In genomic region chrX:141791856-141792255, GRCh38 we compare ENCODE assay signal across 24 cellular contexts. TPM values are rescaled to one million over a fixed set of nuclear protein-coding genes. Genes with fewer than 3 reads are reported as not detected.
DNase-seq lines count a peak whose midpoint lies in the region; ATAC-seq and TF ChIP-seq lines count a peak whose summit lies in the region.
"Had no signal": no experiment of that assay in that cellular context is flagged by ENCODE, and none has a peak within 500 bp of the region (broad histone marks: within the 10 kb centered on the region; RNA-seq: fewer than 3 reads in every experiment).

No MANE protein-coding gene starts in this region.

- no peak overlapping the region for H3K4me3 ChIP-seq in choroid plexus epithelial cell (ENCODE audit: low read depth, low read length)
- no peak overlapping the region for H3K4me3 ChIP-seq in fibroblast of villous mesenchyme (ENCODE audit: low read depth, low read length)
- H3K4me3 ChIP-seq: HAP-1, SJSA1 had no signal

- ATAC-seq in GM21723 (IDR thresholded peaks at IDR 0.05; ENCODE audit: unreplicated experiment), result no peak
- ATAC-seq: Right ventricle myocardium inferior had no signal

- in situ Hi-C loops in Caki2 (cut with HindIII; ENCODE audit: low pct_unique_long_range_greater_than_20kb, low sequenced_read_pairs), result no loop called here

- DNase-seq in Caki2 (ENCODE audit: low read depth) (peak; percentile 1), M059J (ENCODE audit: low read depth) (peak; percentile 6), choroid plexus epithelial cell (ENCODE audit: low read depth) (peak; percentile 4), fibroblast of villous mesenchyme (ENCODE audit: low read depth) (peak; percentile 0), AG08396 (ENCODE audit: low spot score) (no peak), hippocampal formation (lab: John Stamatoyannopoulos, UW) (no peak), Ammon's horn (ENCODE audit: low spot score) (no peak)
- DNase-seq: CD4-positive, alpha-beta T cell; COR-L47; DMS 273 treated with DMSO at 0.1 percent for 48 hours; GDM1; MV-4-11; NCI-H1105 treated with DMSO at 0.1 percent for 48 hours; NCI-H2029 treated with DMSO at 0.1 percent for 48 hours; NCI-H2171; NCI-H345; NCI-H524 treated with DMSO at 0.1 percent for 48 hours; NCI-H82 had no signal

- TF ChIP-seq CTCF in choroid plexus epithelial cell (conservative IDR thresholded peaks at IDR 0.05; ENCODE audit: low read depth, low read length), result no peak
- TF ChIP-seq CTCF in fibroblast of villous mesenchyme (IDR thresholded peaks at IDR 0.05; ENCODE audit: insufficient read depth, low read depth, low read length), result no peak

RNA-seq across cellular contexts. Expression of gene MAGEC3, which starts 46.3 kb away (rescaled TPM):
- not detected in 2 replicates for total RNA-seq in Caki2 (2014; rRNA removed; shearing (Covaris generic); ENCODE audit: low replicate concordance)
- total RNA-seq in M059J (2014; rRNA removed; shearing (Covaris generic)), result 0.57 and 0.76 TPM in 2 replicates
- total RNA-seq in fibroblast of villous mesenchyme, result not detected in 2 replicates
- total RNA-seq: CD4-positive, alpha-beta T cell; Daoy; OCI-LY7; Right ventricle myocardium inferior; SJSA1 had no signal

Comparison
In these comparisons a context has a peak if more than half of its experiments do, and no peak if none do; other contexts are left out.
1. DNase-seq: peak in Caki2 (single experiment), M059J (single experiment), choroid plexus epithelial cell (single experiment) and fibroblast of villous mesenchyme (single experiment); none in AG08396 (single experiment), hippocampal formation (0 of 2) and Ammon's horn (single experiment).